ENCODE assay signal across 27 cellular contexts in the genomic region with DNA sequence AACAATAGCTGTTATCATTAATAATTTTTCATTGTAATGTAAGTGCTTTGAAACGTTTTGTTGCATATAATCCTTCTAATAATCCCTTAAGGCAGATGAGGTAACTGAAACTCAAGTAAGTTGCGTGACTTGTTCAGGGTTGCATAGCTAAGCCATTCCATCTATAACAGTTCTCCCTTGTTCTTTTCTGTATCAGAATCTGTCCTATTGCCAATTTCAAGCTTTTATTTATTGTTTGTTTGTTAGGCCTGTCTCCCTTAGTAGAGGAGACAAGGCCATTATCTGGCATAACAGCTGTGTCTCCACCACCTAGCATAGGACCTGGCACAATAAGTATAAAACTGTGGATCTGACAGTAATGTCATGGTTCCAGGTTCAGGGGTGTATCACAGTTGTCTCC.
"Had no signal": no experiment of that assay in that cellular context is flagged by ENCODE, and none has a peak within 500 bp of the region (broad histone marks: within the 10 kb centered on the region; RNA-seq: fewer than 3 reads in every experiment).

No MANE protein-coding gene starts in this region.

- ATAC-seq: left colon; left lung; lower lobe of right lung; natural killer cell; right lobe of liver; stimulated activated memory B cell treated with anti-CD40 and anti-IgM and Interleukin-4, amounts not matched to agents 10 μg/mL and 1 μg/mL and 100 μg/mL, for 72 hours; stimulated activated naive CD8-positive, alpha-beta T cell treated with anti-CD3 and anti-CD28 coated beads, Interleukin-15, amount 100 ng/mL, for 72 hours had no signal

- H3K4me2 ChIP-seq: neural progenitor cell, smooth muscle cell had no signal

- H3K27me3 ChIP-seq: left lung, neural progenitor cell, neutrophil, right atrium auricular region, right lobe of liver, tibial nerve, uterus had no signal

- H3K79me2 ChIP-seq: parathyroid adenoma had no signal

- H3K27ac ChIP-seq: left lung, lower lobe of right lung, neural progenitor cell, neutrophil, parathyroid adenoma, right atrium auricular region, right lobe of liver, tibial nerve, uterus had no signal

- H3K4me3 ChIP-seq: left lung, lower lobe of right lung, neural progenitor cell, right atrium auricular region, right lobe of liver, smooth muscle cell, tibial nerve, uterus had no signal

- H3K9me3 ChIP-seq: left lung, lower lobe of right lung, neutrophil, right atrium auricular region, right lobe of liver, tibial nerve, uterus had no signal

- H3K36me3 ChIP-seq: left lung, lower lobe of right lung, neural progenitor cell, neutrophil, right atrium auricular region, right lobe of liver, tibial nerve, uterus had no signal

- H3K4me1 ChIP-seq: neural progenitor cell had no signal

- H3K9ac ChIP-seq: neural progenitor cell, parathyroid adenoma had no signal

- DNase-seq: immature natural killer cell; kidney; left colon; left lung; lower lobe of right lung; mammary epithelial cell; mesenchymal stem cell; naive B cell; natural killer cell; nephron progenitor cell; occipital lobe; right lobe of liver; stimulated activated CD4-positive, alpha-beta T cell treated with anti-CD3 and anti-CD28 coated beads, Interleukin-1b, Interleukin-23, amount 100 ng/mL, for 48 hours; stimulated activated CD4-positive, alpha-beta T cell treated with anti-CD3 and anti-CD28 coated beads, Interleukin-2, amount 100 ng/mL, for 48 hours; stimulated activated CD4-positive, alpha-beta T cell treated with anti-CD3 and anti-CD28 coated beads, Interleukin-4, amount 100 ng/mL, for 4 hours; stimulated activated CD8-positive, alpha-beta memory T cell treated with anti-CD3 and anti-CD28 coated beads, Interleukin-4, amount 100 ng/mL, for 48 hours; stimulated activated naive CD4-positive, alpha-beta T cell treated with Interleukin-2 at 50 U/mL for 16 hours; stimulated activated naive CD8-positive, alpha-beta T cell treated with anti-CD3 and anti-CD28 coated beads, Interleukin-15, amount 100 ng/mL, for 72 hours; substantia nigra; uterus had no signal

- H2AFZ ChIP-seq: neural progenitor cell, parathyroid adenoma had no signal
